ENCODE assay signal across 16 cellular contexts in the genomic region with DNA sequence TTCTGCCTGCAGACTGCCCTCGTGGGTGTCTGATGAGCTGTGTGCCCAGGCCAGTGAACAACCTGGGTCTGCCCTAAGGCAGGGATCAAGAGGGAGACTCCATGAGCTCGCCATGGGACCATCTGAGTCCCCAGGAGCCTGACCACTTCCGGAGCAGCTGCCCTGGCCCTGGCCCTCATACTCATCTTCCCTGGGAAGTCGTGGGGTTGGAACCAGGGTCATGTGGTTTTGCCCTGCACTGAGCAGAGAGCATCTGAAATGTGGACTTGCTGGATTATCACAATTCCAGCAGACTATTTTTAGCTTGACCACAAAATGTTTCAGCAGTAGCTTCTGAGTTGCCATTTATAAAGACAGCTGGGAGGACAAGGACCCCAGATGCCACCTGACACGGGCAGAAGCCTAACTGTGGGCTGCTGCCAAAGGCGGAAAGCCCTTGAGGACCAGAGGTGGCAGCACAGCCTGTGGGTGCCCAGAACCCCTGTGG. TPM values are rescaled to one million over a fixed set of nuclear protein-coding genes. Genes with fewer than 3 reads are reported as not detected.
DNase-seq lines count a peak whose midpoint lies in the region; ATAC-seq and TF ChIP-seq lines count a peak whose summit lies in the region.
"Had no signal": no experiment of that assay in that cellular context is flagged by ENCODE, and none has a peak within 500 bp of the region (broad histone marks: within the 10 kb centered on the region; RNA-seq: fewer than 3 reads in every experiment).

No MANE protein-coding gene starts in this region.

- ATAC-seq in left cardiac atrium (peak; percentile 42 to 50), HG03139 (IDR thresholded peaks at IDR 0.05; ENCODE audit: unreplicated experiment) (no peak)
- ATAC-seq: activated CD4-positive, CD25-positive, alpha-beta regulatory T cell treated with anti-CD3 and anti-CD28 coated beads, Interleukin-2, amount 50 U/mL, for 24 hours; activated T-cell treated with anti-CD3 and anti-CD28 coated beads, Interleukin-2, amount 50 U/mL, for 72 hours; effector memory CD8-positive, alpha-beta T cell; pancreas; stimulated activated memory B cell treated with anti-CD40 and anti-IgM and Interleukin-4, amounts not matched to agents 10 μg/mL and 1 μg/mL and 100 μg/mL, for 72 hours had no signal

- 84% methylated on average over 3 of the region's 6 CpGs for WGBS in SK-N-SH (ENCODE audit: low lambda C conversion rate)

- H2AFZ ChIP-seq in SK-N-SH (ENCODE audit: low read depth): no peak overlapping the region

- TF ChIP-seq EP300 in SK-N-SH (IDR thresholded peaks at IDR 0.05; ENCODE audit: borderline replicate concordance in 1 of 2, low read depth in 1 of 2, low read length in 1 of 2): no peak

- H4K20me1 ChIP-seq in SK-N-SH (ENCODE audit: insufficient read depth): 0 out of 2 replicates have a peak, but pooled peaks cover 8% of the 10 kb centered on the region

- peaks cover under 1 to 37% of the 10 kb centered on the region in 2 experiments for H3K36me3 ChIP-seq in SK-N-SH (replicated peaks in 1 of 2; ENCODE audit: control insufficient read depth in 1 of 2, insufficient read depth in 2 of 2, low read length in 1 of 2)
- peaks cover 12 to 36% of the 10 kb centered on the region in 2 donors for H3K36me3 ChIP-seq in ascending aorta

- no peaks in the 10 kb centered on the region for H3K79me2 ChIP-seq in SK-N-SH (ENCODE audit: insufficient read depth)

- no peaks in the 10 kb centered on the region for H3K27me3 ChIP-seq in SK-N-SH (ENCODE audit: insufficient read depth)
- no peaks in the 10 kb centered on the region for H3K27me3 ChIP-seq in ascending aorta
- H3K27me3 ChIP-seq: pancreas had no signal

- POLR2A ChIA-PET in SK-N-SH (lab: Yijun Ruan, JAX): no interaction called here

- H3K9me2 ChIP-seq in SK-N-SH: no peaks in the 10 kb centered on the region

- TF ChIP-seq CTCF in SK-N-SH (IDR thresholded peaks at IDR 0.05) (no peak), ascending aorta (IDR thresholded peaks at IDR 0.05) (no peak)

- no peak overlapping the region for H3K9ac ChIP-seq in SK-N-SH

- H3K4me1 ChIP-seq in SK-N-SH (ENCODE audit: control insufficient read depth in 1 of 2, insufficient read depth in 2 of 2, low read depth in 1 of 2, low read length in 1 of 2): no peaks in the 10 kb centered on the region; a peak in 1 of 4 replicates
- H3K4me1 ChIP-seq in ascending aorta: peaks cover 0 to 2% of the 10 kb centered on the region in 2 donors

- no peak overlapping the region for H3K4me2 ChIP-seq in SK-N-SH

- TF ChIP-seq RAD21 in SK-N-SH (IDR thresholded peaks at IDR 0.05; ENCODE audit: low read length): no peak

- peak; percentile 58 for DNase-seq in AG08396 (ENCODE audit: low spot score)
- DNase-seq in HK-2 (ENCODE audit: unreplicated experiment): peak; percentile 39
- DNase-seq in SK-N-SH: no peak
- DNase-seq in left cardiac atrium: no peak
- DNase-seq in NCI-H345 (lab: John Stamatoyannopoulos, UW): no peak
- no peak for DNase-seq in dermis blood vessel endothelial cell
- no peak for DNase-seq in ascending aorta (ENCODE audit: low spot score in 2 of 2)
- DNase-seq: activated T-cell treated with anti-CD3 and anti-CD28 coated beads, Interleukin-2, amount 50 U/mL, for 72 hours; effector memory CD8-positive, alpha-beta T cell; hypothalamus; NCI-H510A treated with DMSO at 0.1 percent for 48 hours; pancreas; stimulated activated CD4-positive, alpha-beta T cell treated with anti-CD3 and anti-CD28 coated beads, Interleukin-1b, Interleukin-23, amount 100 ng/mL, for 48 hours had no signal

- CTCF ChIA-PET in SK-N-SH (lab: Yijun Ruan, JAX): interaction anchor here (1.1 to 1.9 kb wide), 4 partner anchors 11 to 97 kb away, joined by 3 to 9 read pairs (median 5); no protein-coding TSS in a partner anchor

- H3K4me3 ChIP-seq in SK-N-SH (ENCODE audit: low read depth in 2 of 2, low read length in 1 of 2): no peak overlapping the region
- no peak overlapping the region for H3K4me3 ChIP-seq in ascending aorta
- H3K4me3 ChIP-seq: pancreas had no signal

- H3K27ac ChIP-seq in SK-N-SH (ENCODE audit: low read depth in 2 of 2, low read length in 1 of 2) (peak overlapping the region; percentile 3 to 34; a peak in 1 of 4 replicates), ascending aorta (no peak overlapping the region)
- H3K27ac ChIP-seq: pancreas had no signal

- H3F3A ChIP-seq in SK-N-SH (replicated peaks; ENCODE audit: insufficient read depth): no peaks in the 10 kb centered on the region

- H3K9me3 ChIP-seq in SK-N-SH (no peaks in the 10 kb centered on the region), ascending aorta (no peaks in the 10 kb centered on the region)
- H3K9me3 ChIP-seq: pancreas had no signal

- intact Hi-C loops in left cardiac atrium (cut with DNase I): no loop called here
- intact Hi-C loops in ascending aorta (cut with DNase I): loop anchor here (10.0 kb wide), 1 partner anchor 160 kb away; no protein-coding TSS in a partner anchor

TF ChIP-seq in SK-N-SH, 30 proteins besides CTCF, POLR2A, EP300 and RAD21:
- TF ChIP-seq EZH2phosphoT487 (IDR thresholded peaks at IDR 0.05; ENCODE audit: borderline replicate concordance, low read depth): no peak
- no peak for TF ChIP-seq NRF1 (IDR thresholded peaks at IDR 0.05; ENCODE audit: low read depth, low read length)
- TF ChIP-seq, protein P1, sequence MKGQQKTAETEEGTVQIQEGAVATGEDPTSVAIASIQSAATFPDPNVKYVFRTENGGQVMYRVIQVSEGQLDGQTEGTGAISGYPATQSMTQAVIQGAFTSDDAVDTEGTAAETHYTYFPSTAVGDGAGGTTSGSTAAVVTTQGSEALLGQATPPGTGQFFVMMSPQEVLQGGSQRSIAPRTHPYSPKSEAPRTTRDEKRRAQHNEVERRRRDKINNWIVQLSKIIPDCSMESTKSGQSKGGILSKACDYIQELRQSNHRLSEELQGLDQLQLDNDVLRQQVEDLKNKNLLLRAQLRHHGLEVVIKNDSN (IDR thresholded peaks at IDR 0.05; ENCODE audit: borderline replicate concordance, low read depth): no peak
- TF ChIP-seq TEAD4 (IDR thresholded peaks at IDR 0.05; ENCODE audit: borderline replicate concordance, insufficient read depth): no peak
- no peak for TF ChIP-seq TCF12 (IDR thresholded peaks at IDR 0.05)
- TF ChIP-seq MXI1 (IDR thresholded peaks at IDR 0.05; ENCODE audit: low read depth, low read length): no peak
- no peak for TF ChIP-seq FOSL2 (IDR thresholded peaks at IDR 0.05; ENCODE audit: borderline replicate concordance, low read depth)
- no peak for TF ChIP-seq TAF1 (IDR thresholded peaks at IDR 0.05; ENCODE audit: borderline replicate concordance, low read depth, low read length)
- TF ChIP-seq SIN3A (IDR thresholded peaks at IDR 0.05; ENCODE audit: borderline replicate concordance, low read depth, low read length): no peak
- TF ChIP-seq ELF1 (IDR thresholded peaks at IDR 0.05): no peak
- no peak for TF ChIP-seq JUND (IDR thresholded peaks at IDR 0.05)
- TF ChIP-seq SMC3 (IDR thresholded peaks at IDR 0.05; ENCODE audit: low read depth, low read length): no peak

RNA-seq across cellular contexts. Expression of a gene that starts 6.7 kb away (rescaled TPM):
- 20.9 and 21.0 TPM in 2 replicates for polyA plus RNA-seq in SK-N-SH (2012; rRNA removed)
- polyA plus RNA-seq in SK-N-SH (2012; cell fraction: cytosol; rRNA removed): 10.8 and 15.6 TPM in 2 replicates
- polyA plus RNA-seq in SK-N-SH (2012; cell fraction: nucleus; rRNA removed): 53.9 and 56.9 TPM in 2 replicates
- 10 to 100 TPM; 37.7 to 42.7 TPM for total RNA-seq in left cardiac atrium
- 68.1 and 81.5 TPM in 2 replicates for total RNA-seq in dermis blood vessel endothelial cell
- 80.1 TPM for total RNA-seq in ascending aorta

RNA-seq across cellular contexts. Expression of a gene that starts 45.7 kb away (rescaled TPM):
- polyA plus RNA-seq in SK-N-SH (2012; rRNA removed): 10.2 and 15.7 TPM in 2 replicates
- 6.7 and 10.4 TPM in 2 replicates for polyA plus RNA-seq in SK-N-SH (2012; cell fraction: cytosol; rRNA removed)
- polyA plus RNA-seq in SK-N-SH (2012; cell fraction: nucleus; rRNA removed): 48.8 and 58.4 TPM in 2 replicates
- total RNA-seq in left cardiac atrium (10 to 100 TPM; 18.8 to 20.0 TPM), dermis blood vessel endothelial cell (56.5 and 71.5 TPM in 2 replicates), ascending aorta (60.9 TPM)

RNA-seq across cellular contexts. Expression of a gene that starts 59.5 kb away (rescaled TPM):
- 27.4 and 42.7 TPM in 2 replicates for polyA plus RNA-seq in SK-N-SH (2012; rRNA removed)
- polyA plus RNA-seq in SK-N-SH (2012; cell fraction: cytosol; rRNA removed): 17.6 and 26.9 TPM in 2 replicates
- polyA plus RNA-seq in SK-N-SH (2012; cell fraction: nucleus; rRNA removed): 174 and 202 TPM in 2 replicates
- total RNA-seq in left cardiac atrium (10 to 100 TPM; 53.4 to 55.8 TPM), dermis blood vessel endothelial cell (63.6 and 74.0 TPM in 2 replicates), ascending aorta (153 TPM)

Comparison
In these comparisons a context has a peak if more than half of its experiments do, and no peak if none do; other contexts are left out.
1. DNase-seq: peak in AG08396 (single experiment) and HK-2 (single experiment); none in SK-N-SH (single experiment), left cardiac atrium (single experiment), NCI-H345 (single experiment), dermis blood vessel endothelial cell (single experiment) and ascending aorta (0 of 2).
2. H3K27ac ChIP-seq: peak in SK-N-SH (2 of 2); none in ascending aorta (0 of 2).